In the genomic region with DNA sequence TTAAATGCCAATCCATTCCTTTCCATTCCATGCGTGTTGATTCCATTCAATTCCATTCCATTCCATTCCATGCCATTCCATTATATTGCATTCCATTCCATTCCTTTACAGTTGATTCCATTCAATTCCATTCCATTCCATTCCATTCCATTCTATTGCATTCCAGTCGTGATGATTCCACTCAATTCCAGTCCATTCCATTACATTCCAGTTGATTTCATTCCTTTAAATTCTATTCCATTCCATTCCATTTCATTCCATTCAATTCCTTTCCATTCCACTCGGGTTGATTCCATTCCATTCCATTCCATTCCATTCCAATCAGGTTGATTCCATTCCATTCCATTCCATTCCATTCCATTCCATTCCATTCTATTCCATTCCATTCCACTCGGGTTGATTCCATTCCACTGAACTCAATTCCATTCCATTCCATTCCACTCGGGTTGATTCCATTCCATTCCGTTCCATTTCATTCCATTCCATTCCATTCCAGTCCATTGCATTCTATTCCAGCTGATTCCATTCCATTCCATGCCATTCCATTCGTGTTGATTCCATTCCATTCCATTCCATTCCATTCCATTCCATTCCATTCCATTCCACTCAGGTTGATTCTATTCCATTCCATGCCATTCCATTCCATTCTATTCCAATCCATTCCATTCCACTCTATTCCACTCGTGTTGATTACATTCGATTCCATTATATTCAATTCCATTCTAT, we compare ENCODE assay signal across 8 cellular contexts.
DNase-seq lines count a peak whose midpoint lies in the region; ATAC-seq, FAIRE-seq and TF ChIP-seq lines count a peak whose summit lies in the region.
"Not testable (repeated sequence)": the region's sequence is repeated elsewhere in the genome, so short reads cannot be mapped to it uniquely, and the experiment has no call there.

No MANE protein-coding gene starts in this region.

- H3K4me3 Mint-ChIP-seq in stimulated activated naive CD8-positive, alpha-beta T cell treated with anti-CD3 and anti-CD28 coated beads, Interleukin-15, Interleukin-2, amounts not matched to agents 100 ng/mL and 50 ng/mL, for 24 hours = not testable (repeated sequence)

- H3K9me3 Mint-ChIP-seq in stimulated activated naive CD8-positive, alpha-beta T cell treated with anti-CD3 and anti-CD28 coated beads, Interleukin-15, Interleukin-2, amounts not matched to agents 100 ng/mL and 50 ng/mL, for 24 hours = peaks cover 20% of the 10 kb centered on the region

- H3K18ac ChIP-seq in mesendoderm (ENCODE audit: low read length) = not testable (repeated sequence)

- H3K9ac ChIP-seq in GM12878 (ENCODE audit: control insufficient read depth, insufficient read depth, low read length); mesendoderm (ENCODE audit: low read length): not testable (repeated sequence)

- not testable (repeated sequence) for H2BK15ac ChIP-seq in mesendoderm (replicated peaks; ENCODE audit: low read depth)

- TF ChIP-seq EP300 in GM12878 (IDR thresholded peaks at IDR 0.05; ENCODE audit: borderline replicate concordance in 1 of 2, control insufficient read depth in 1 of 2, low read depth in 2 of 2, low read length in 2 of 2) = not testable (repeated sequence)

- TF ChIP-seq RAD21 in GM12878 (IDR thresholded peaks at IDR 0.05; ENCODE audit: insufficient read depth, low read depth, low read length) = not testable (repeated sequence)

- H4K20me1 ChIP-seq in GM12878 (ENCODE audit: control insufficient read depth, insufficient read depth) = not testable (repeated sequence)

- intact Hi-C loops in GM12878 (cut with micrococcal nuclease; ENCODE audit: unreplicated experiment); left cardiac atrium (cut with DNase I): not testable (repeated sequence)

- FAIRE-seq in GM12878 (lab: Jason Lieb, UNC) = not testable (repeated sequence)

- not testable (repeated sequence) for H4K5ac ChIP-seq in mesendoderm (ENCODE audit: low read length)

- H3K56ac ChIP-seq in mesendoderm (ENCODE audit: low read length) = not testable (repeated sequence)

- CTCF ChIA-PET in GM12878 (lab: Yijun Ruan, JAX) = not testable (repeated sequence)

- H3K4ac ChIP-seq in mesendoderm (ENCODE audit: low read depth, low read length) = not testable (repeated sequence)

- BruUV-seq in GM12878 (replicated peaks; lab: Mats Ljungman, UMichigan) = not testable (repeated sequence)

- H3K79me2 ChIP-seq in GM12878 (ENCODE audit: control insufficient read depth, insufficient read depth, low read length); mesendoderm (ENCODE audit: control insufficient read depth, insufficient read depth, low read length): not testable (repeated sequence)

- not testable (repeated sequence) for H3K36me3 ChIP-seq in GM12878 (ENCODE audit: control insufficient read depth in 2 of 2, insufficient read depth in 2 of 2, low read length in 1 of 2); mesendoderm (ENCODE audit: control insufficient read depth, insufficient read depth, low read length)

- WGBS in GM12878 (ENCODE audit: insufficient coverage, insufficient replicate concordance, low lambda C conversion rate, missing lambda C conversion rate) = 41% methylated on average over 9 of the region's 9 CpGs
- WGBS in mesendoderm (ENCODE audit: extremely low coverage, insufficient coverage, low lambda C conversion rate) = 100% methylated on average over 3 of the region's 9 CpGs

- not testable (repeated sequence) for DNase-seq in GM12878 (ENCODE audit: low read depth, low spot score); left cardiac atrium
- peak; percentile 40 for DNase-seq in mesendoderm

- peaks cover 34% of the 10 kb centered on the region for H3K36me3 Mint-ChIP-seq in stimulated activated naive CD8-positive, alpha-beta T cell treated with anti-CD3 and anti-CD28 coated beads, Interleukin-15, Interleukin-2, amounts not matched to agents 100 ng/mL and 50 ng/mL, for 24 hours (ENCODE audit: low read depth)

- H3K4me1 ChIP-seq in GM12878 (ENCODE audit: control insufficient read depth, insufficient read depth, low read length); mesendoderm (ENCODE audit: control insufficient read depth, low read depth, low read length): not testable (repeated sequence)

- H2BK5ac ChIP-seq in mesendoderm (ENCODE audit: low read length) = not testable (repeated sequence)

- H2AFZ ChIP-seq in GM12878 (ENCODE audit: control insufficient read depth, low read depth, low read length) = not testable (repeated sequence)

- SMC1A ChIA-PET in GM12878 (lab: Charles Lee; ENCODE audit: uncharacterized antibody, unreplicated experiment) = not testable (repeated sequence)

- RAD21 ChIA-PET in GM12878 (lab: Charles Lee; ENCODE audit: unreplicated experiment) = not testable (repeated sequence)

- in situ Hi-C loops in GM12878 (cut with MboI) = not testable (repeated sequence)

- POLR2A ChIA-PET in GM12878 (lab: Charles Lee) = not testable (repeated sequence)

- not testable (repeated sequence) for H3K79me1 ChIP-seq in mesendoderm (ENCODE audit: low read length)

- H3K27me3 Mint-ChIP-seq in stimulated activated naive CD8-positive, alpha-beta T cell treated with anti-CD3 and anti-CD28 coated beads, Interleukin-15, Interleukin-2, amounts not matched to agents 100 ng/mL and 50 ng/mL, for 24 hours = not testable (repeated sequence)

- not testable (repeated sequence) for H3K4me1 Mint-ChIP-seq in stimulated activated naive CD8-positive, alpha-beta T cell treated with anti-CD3 and anti-CD28 coated beads, Interleukin-15, Interleukin-2, amounts not matched to agents 100 ng/mL and 50 ng/mL, for 24 hours (ENCODE audit: low read depth)

- not testable (repeated sequence) for TF ChIP-seq POLR2A in GM12878 (IDR thresholded peaks at IDR 0.05; ENCODE audit: low read depth, low read length)

- not testable (repeated sequence) for H3K4me2 ChIP-seq in GM12878 (ENCODE audit: control insufficient read depth, insufficient read depth); mesendoderm (ENCODE audit: low read length)

- not testable (repeated sequence) for H4K8ac ChIP-seq in mesendoderm (ENCODE audit: low read depth, low read length)

- not testable (repeated sequence) for H3K27ac ChIP-seq in GM12878 (ENCODE audit: control insufficient read depth, insufficient read depth); mesendoderm (ENCODE audit: low read depth, low read length)

- not testable (repeated sequence) for H3K27me3 ChIP-seq in GM12878 (replicated peaks in 1 of 2; ENCODE audit: control insufficient read depth in 2 of 2, insufficient read depth in 2 of 2, low read length in 1 of 2); mesendoderm (ENCODE audit: insufficient read depth, low read length, poor library complexity)

- H3K23ac ChIP-seq in mesendoderm (ENCODE audit: low read length) = not testable (repeated sequence)

- not testable (repeated sequence) for H2BK120ac ChIP-seq in mesendoderm (ENCODE audit: low read depth, low read length)

- TF ChIP-seq CTCF in GM12878 (IDR thresholded peaks at IDR 0.05 in 2 of 3, conservative IDR thresholded peaks at IDR 0.05 in 1 of 3; ENCODE audit: control insufficient read depth in 2 of 3, extremely low read depth in 1 of 3, insufficient read depth in 1 of 3, low read depth in 3 of 3, low read length in 3 of 3) = not testable (repeated sequence)

- ATAC-seq in GM18867 (IDR thresholded peaks at IDR 0.05; ENCODE audit: unreplicated experiment) (peak; percentile 27), GM21526 (IDR thresholded peaks at IDR 0.05; ENCODE audit: low FRiP score, unreplicated experiment) (peak; percentile 34), HG03025 (IDR thresholded peaks at IDR 0.05; ENCODE audit: low FRiP score, unreplicated experiment) (peak; percentile 25), HG03571 (IDR thresholded peaks at IDR 0.05; ENCODE audit: unreplicated experiment) (peak; percentile 31), left cardiac atrium (peak; percentile 39 to 63)
- not testable (repeated sequence) for ATAC-seq in GM12878

- H3K4me3 ChIP-seq in GM12878 = not testable (repeated sequence)
- peak overlapping the region; percentile 18 for H3K4me3 ChIP-seq in mesendoderm (ENCODE audit: low read length)

- not testable (repeated sequence) for H2AK5ac ChIP-seq in mesendoderm (ENCODE audit: low read length)

- peak overlapping the region; percentile 0 for H3K27ac Mint-ChIP-seq in stimulated activated naive CD8-positive, alpha-beta T cell treated with anti-CD3 and anti-CD28 coated beads, Interleukin-15, Interleukin-2, amounts not matched to agents 100 ng/mL and 50 ng/mL, for 24 hours

- peaks cover 19% of the 10 kb centered on the region for H3K9me3 ChIP-seq in GM12878 (replicated peaks; ENCODE audit: control insufficient read depth, insufficient read depth, low read length)

TF ChIP-seq in GM12878, 131 proteins besides CTCF, POLR2A, EP300 and RAD21:
- TF ChIP-seq, protein P1, sequence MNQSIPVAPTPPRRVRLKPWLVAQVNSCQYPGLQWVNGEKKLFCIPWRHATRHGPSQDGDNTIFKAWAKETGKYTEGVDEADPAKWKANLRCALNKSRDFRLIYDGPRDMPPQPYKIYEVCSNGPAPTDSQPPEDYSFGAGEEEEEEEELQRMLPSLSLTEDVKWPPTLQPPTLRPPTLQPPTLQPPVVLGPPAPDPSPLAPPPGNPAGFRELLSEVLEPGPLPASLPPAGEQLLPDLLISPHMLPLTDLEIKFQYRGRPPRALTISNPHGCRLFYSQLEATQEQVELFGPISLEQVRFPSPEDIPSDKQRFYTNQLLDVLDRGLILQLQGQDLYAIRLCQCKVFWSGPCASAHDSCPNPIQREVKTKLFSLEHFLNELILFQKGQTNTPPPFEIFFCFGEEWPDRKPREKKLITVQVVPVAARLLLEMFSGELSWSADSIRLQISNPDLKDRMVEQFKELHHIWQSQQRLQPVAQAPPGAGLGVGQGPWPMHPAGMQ (IDR thresholded peaks at IDR 0.05; ENCODE audit: borderline replicate concordance) = 0 out of 2 replicates have a peak, but pooled peaks have one; percentile 2
TF ChIP-seq in GM12878: peak in this region for 1; not testable (repeated sequence) for 130.
